In genomic region chr3:355622-356021, GRCh38 we compare ENCODE assay signal across 17 cellular contexts.
DNase-seq lines count a peak whose midpoint lies in the region; ATAC-seq and TF ChIP-seq lines count a peak whose summit lies in the region.
"Had no signal": no experiment of that assay in that cellular context is flagged by ENCODE, and none has a peak within 500 bp of the region (broad histone marks: within the 10 kb centered on the region; RNA-seq: fewer than 3 reads in every experiment).

No MANE protein-coding gene starts in this region.

- peak; percentile 58 for ATAC-seq in gastroesophageal sphincter

- H3K36me3 Mint-ChIP-seq in chondrocyte (ENCODE audit: low read depth), result no peaks in the 10 kb centered on the region

- TF ChIP-seq EP300 in gastroesophageal sphincter (IDR thresholded peaks at IDR 0.05), result no peak
- TF ChIP-seq EP300 in suprapubic skin (IDR thresholded peaks at IDR 0.05), result no peak

- peaks cover 0 to 5% (median 0%) of the 10 kb centered on the region in 3 donors for H3K4me1 ChIP-seq in gastroesophageal sphincter
- no peaks in the 10 kb centered on the region for H3K4me1 ChIP-seq in suprapubic skin

- H3K27me3 ChIP-seq in MG63 (no peaks in the 10 kb centered on the region), gastroesophageal sphincter (no peaks in the 10 kb centered on the region), suprapubic skin (no peaks in the 10 kb centered on the region)
- H3K27me3 ChIP-seq: esophagus muscularis mucosa had no signal

- H3K27ac ChIP-seq in gastroesophageal sphincter (no peak overlapping the region), suprapubic skin (no peak overlapping the region)
- H3K27ac ChIP-seq: esophagus muscularis mucosa, KMS-11 had no signal

- H3K9me3 Mint-ChIP-seq in chondrocyte (ENCODE audit: low read depth), result no peaks in the 10 kb centered on the region

- TF ChIP-seq POLR2A in gastroesophageal sphincter (IDR thresholded peaks at IDR 0.05) (no peak), suprapubic skin (IDR thresholded peaks at IDR 0.05) (no peak)

- H3K27me3 Mint-ChIP-seq in chondrocyte (ENCODE audit: low read depth), result peaks cover 10% of the 10 kb centered on the region
- H3K27me3 Mint-ChIP-seq: stimulated activated naive CD8-positive, alpha-beta T cell treated with anti-CD3 and anti-CD28 coated beads, Interleukin-15, Interleukin-2, amounts not matched to agents 100 ng/mL and 50 ng/mL, for 24 hours had no signal

- H3K4me3 ChIP-seq in MG63 (no peak overlapping the region), gastroesophageal sphincter (no peak overlapping the region), suprapubic skin (no peak overlapping the region)
- H3K4me3 ChIP-seq: esophagus muscularis mucosa had no signal

- peak; percentile 14 for DNase-seq in AG20443 (ENCODE audit: low spot score)
- DNase-seq in H4 (ENCODE audit: low spot score), result peak; percentile 88
- peak; percentile 80 for DNase-seq in MG63
- no peak for DNase-seq in hepatic stellate cell (ENCODE audit: low spot score)
- no peak for DNase-seq in chondrocyte (ENCODE audit: low spot score)
- DNase-seq in suprapubic skin (ENCODE audit: low spot score in 2 of 2), result no peak
- no peak for DNase-seq in NCI-H1930 (lab: John Stamatoyannopoulos, UW)
- DNase-seq: AML-193, islet precursor cell, NCI-H446, SIG-M5 had no signal

- 29 to 35% methylated on average over 6 to 7 of the region's 8 CpGs for WGBS in gastroesophageal sphincter (ENCODE audit: low coverage in 1 of 2), 2 donors
- WGBS in suprapubic skin, result 45% methylated on average over 8 of the region's 8 CpGs

- TF ChIP-seq CTCF in gastroesophageal sphincter (IDR thresholded peaks at IDR 0.05) (no peak), chondrocyte (IDR thresholded peaks at IDR 0.05) (no peak), suprapubic skin (IDR thresholded peaks at IDR 0.05) (no peak)

- H3K9me3 ChIP-seq in MG63, result no peaks in the 10 kb centered on the region
- no peaks in the 10 kb centered on the region for H3K9me3 ChIP-seq in gastroesophageal sphincter
- H3K9me3 ChIP-seq in suprapubic skin, result no peaks in the 10 kb centered on the region
- H3K9me3 ChIP-seq: esophagus muscularis mucosa had no signal

- H3K4me3 Mint-ChIP-seq in chondrocyte (ENCODE audit: unreplicated experiment), result no peak overlapping the region
- H3K4me3 Mint-ChIP-seq: activated T-helper 1 cell treated with anti-CD3 and anti-CD28 coated beads, Interleukin-12 subunit alpha, Interleukin-12 subunit beta, Interleukin-2, Interleukin-4 antibody, amounts not matched to agents 30 ng/mL and 10 ng/mL and 1 ng/mL, durations not matched to agents 14 hours and 24 hours and 36 hours; neural crest cell; stimulated activated naive CD8-positive, alpha-beta T cell treated with anti-CD3 and anti-CD28 coated beads, Interleukin-15, Interleukin-2, amounts not matched to agents 100 ng/mL and 50 ng/mL, for 24 hours had no signal

- no peak overlapping the region for H3K27ac Mint-ChIP-seq in chondrocyte (ENCODE audit: unreplicated experiment)
- H3K27ac Mint-ChIP-seq: activated T-helper 1 cell treated with anti-CD3 and anti-CD28 coated beads, Interleukin-12 subunit alpha, Interleukin-12 subunit beta, Interleukin-2, Interleukin-4 antibody, amounts not matched to agents 30 ng/mL and 10 ng/mL and 1 ng/mL, durations not matched to agents 14 hours and 24 hours and 36 hours; stimulated activated naive CD8-positive, alpha-beta T cell treated with anti-CD3 and anti-CD28 coated beads, Interleukin-15, Interleukin-2, amounts not matched to agents 100 ng/mL and 50 ng/mL, for 24 hours had no signal

- H3K4me1 Mint-ChIP-seq in chondrocyte (ENCODE audit: low read depth), result no peaks in the 10 kb centered on the region
- H3K4me1 Mint-ChIP-seq: neural crest cell had no signal

- H3K36me3 ChIP-seq in MG63, result no peaks in the 10 kb centered on the region
- no peaks in the 10 kb centered on the region for H3K36me3 ChIP-seq in gastroesophageal sphincter
- H3K36me3 ChIP-seq in suprapubic skin, result no peaks in the 10 kb centered on the region
- H3K36me3 ChIP-seq: esophagus muscularis mucosa had no signal

Comparison
In these comparisons a context has a peak if more than half of its experiments do, and no peak if none do; other contexts are left out.
1. DNase-seq: peak in AG20443 (single experiment), H4 (single experiment) and MG63 (single experiment); none in hepatic stellate cell (single experiment), chondrocyte (single experiment), suprapubic skin (0 of 2) and NCI-H1930 (0 of 2).